ENCODE assay signal across 9 cellular contexts in genomic region chr7:148914208-148914777, GRCh38. TPM values are rescaled to one million over a fixed set of nuclear protein-coding genes. Genes with fewer than 3 reads are reported as not detected.
DNase-seq lines count a peak whose midpoint lies in the region; ATAC-seq, FAIRE-seq and TF ChIP-seq lines count a peak whose summit lies in the region.
"Had no signal": no experiment of that assay in that cellular context is flagged by ENCODE, and none has a peak within 500 bp of the region (broad histone marks: within the 10 kb centered on the region; RNA-seq: fewer than 3 reads in every experiment).

No MANE protein-coding gene starts in this region.

- ATAC-seq in GM18520 (IDR thresholded peaks at IDR 0.05; ENCODE audit: unreplicated experiment) (peak; percentile 43), HG02938 (IDR thresholded peaks at IDR 0.05; ENCODE audit: unreplicated experiment) (peak; percentile 39), HG02981 (IDR thresholded peaks at IDR 0.05; ENCODE audit: unreplicated experiment) (no peak), gastrocnemius medialis (no peak)

- peak; percentile 22 for DNase-seq in SKM-1 (lab: John Stamatoyannopoulos, UW; ENCODE audit: unreplicated experiment)
- DNase-seq in bronchial epithelial cell (ENCODE audit: low read depth) = peak; percentile 83
- peak; percentile 55 for DNase-seq in stimulated activated CD4-positive, alpha-beta T cell treated with anti-CD3 and anti-CD28 coated beads, Interleukin-2, amount 100 ng/mL, for 4 hours (ENCODE audit: low read depth)
- DNase-seq in NCI-H1048 (lab: John Stamatoyannopoulos, UW) = no peak
- no peak for DNase-seq in gastrocnemius medialis

- TF ChIP-seq POLR2A in gastrocnemius medialis (IDR thresholded peaks at IDR 0.05) = no peak

- FAIRE-seq in bronchial epithelial cell (lab: Jason Lieb, UNC) = no peak
- FAIRE-seq: islet of Langerhans had no signal

- no peaks in the 10 kb centered on the region for H3K27me3 ChIP-seq in bronchial epithelial cell (ENCODE audit: control insufficient read depth, insufficient read depth, low read length)
- H3K27me3 ChIP-seq in gastrocnemius medialis = peaks cover 4 to 8% (median 6%) of the 10 kb centered on the region in 3 donors

- in situ Hi-C loops in gastrocnemius medialis (cut with MboI; ENCODE audit: low sequenced_read_pairs in 4 of 4) = no loop called here

- H3K9me3 ChIP-seq in gastrocnemius medialis = no peaks in the 10 kb centered on the region

- H3K4me3 ChIP-seq in bronchial epithelial cell (ENCODE audit: low read depth, low read length) (no peak overlapping the region), gastrocnemius medialis (no peak overlapping the region)

- no peaks in the 10 kb centered on the region for H3K4me1 ChIP-seq in gastrocnemius medialis

- TF ChIP-seq CTCF in bronchial epithelial cell (IDR thresholded peaks at IDR 0.05; ENCODE audit: insufficient read depth, low read length, severe bottlenecking) (no peak), gastrocnemius medialis (IDR thresholded peaks at IDR 0.05 in 4 of 5, conservative IDR thresholded peaks at IDR 0.05 in 1 of 5) (no peak)

- no peak overlapping the region for H3K27ac ChIP-seq in gastrocnemius medialis

- intact Hi-C loops in gastrocnemius medialis (cut with DNase I; ENCODE audit: low total_unique reads) = no loop called here

- H3K36me3 ChIP-seq in bronchial epithelial cell (ENCODE audit: control insufficient read depth, insufficient read depth, low read length) = no peaks in the 10 kb centered on the region
- no peaks in the 10 kb centered on the region for H3K36me3 ChIP-seq in gastrocnemius medialis

RNA-seq across cellular contexts. Expression of gene EZH2, which starts 30.2 kb away (rescaled TPM):
- total RNA-seq in bronchial epithelial cell = 6.6 and 10.9 TPM in 2 replicates
- 1 to 10 TPM; 1.0 to 3.7 (median 1.7) TPM for total RNA-seq in gastrocnemius medialis

Comparison
In these comparisons a context has a peak if more than half of its experiments do, and no peak if none do; other contexts are left out.
1. ATAC-seq: peak in GM18520 (single experiment) and HG02938 (single experiment); none in HG02981 (single experiment) and gastrocnemius medialis (0 of 2).
2. DNase-seq: peak in SKM-1 (single experiment), bronchial epithelial cell (single experiment) and stimulated activated CD4-positive, alpha-beta T cell treated with anti-CD3 and anti-CD28 coated beads, Interleukin-2, amount 100 ng/mL, for 4 hours (single experiment); none in NCI-H1048 (single experiment) and gastrocnemius medialis (0 of 2).